In the genomic region with DNA sequence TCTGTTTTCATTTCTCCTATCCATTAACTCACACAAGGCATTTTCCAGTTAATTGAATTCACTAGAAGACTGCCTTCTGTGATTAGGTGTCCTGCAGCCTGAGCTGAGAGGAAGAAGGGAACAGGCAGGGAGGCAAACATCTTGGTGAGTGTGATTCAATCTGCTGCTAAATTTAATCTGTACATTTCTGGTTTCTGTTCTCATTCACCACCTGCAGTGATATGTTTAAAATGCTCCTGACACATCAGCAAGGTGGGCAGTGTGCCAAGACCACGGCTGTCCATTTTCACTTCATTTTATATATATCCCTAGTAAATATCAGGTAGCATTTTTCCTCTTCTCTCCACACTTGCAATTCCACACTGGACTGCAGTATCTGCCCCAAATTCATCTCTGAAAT, we compare ENCODE assay signal across 11 cellular contexts.
DNase-seq lines count a peak whose midpoint lies in the region; ATAC-seq and TF ChIP-seq lines count a peak whose summit lies in the region.
"Had no signal": no experiment of that assay in that cellular context is flagged by ENCODE, and none has a peak within 500 bp of the region (broad histone marks: within the 10 kb centered on the region; RNA-seq: fewer than 3 reads in every experiment).

No MANE protein-coding gene starts in this region.

- no peaks in the 10 kb centered on the region for H3K36me3 Mint-ChIP-seq in naive thymus-derived CD4-positive, alpha-beta T cell
- H3K36me3 Mint-ChIP-seq: stimulated activated effector memory CD8-positive, alpha-beta T cell treated with anti-CD3 and anti-CD28 coated beads, Interleukin-12 subunit alpha, Interleukin-12 subunit beta, amount 100 ng/mL, for 72 hours had no signal

- H3K36me3 ChIP-seq in cardiac muscle cell: no peaks in the 10 kb centered on the region
- no peaks in the 10 kb centered on the region for H3K36me3 ChIP-seq in transverse colon
- H3K36me3 ChIP-seq in naive thymus-derived CD4-positive, alpha-beta T cell (ENCODE audit: control insufficient read depth in 2 of 3, insufficient read depth in 3 of 3, low read length in 3 of 3): no peaks in the 10 kb centered on the region
- no peaks in the 10 kb centered on the region for H3K36me3 ChIP-seq in WERI-Rb-1
- H3K36me3 ChIP-seq: sigmoid colon had no signal

- no peaks in the 10 kb centered on the region for H3K4me1 Mint-ChIP-seq in naive thymus-derived CD4-positive, alpha-beta T cell
- H3K4me1 Mint-ChIP-seq: stimulated activated effector memory CD8-positive, alpha-beta T cell treated with anti-CD3 and anti-CD28 coated beads, Interleukin-12 subunit alpha, Interleukin-12 subunit beta, amount 100 ng/mL, for 72 hours had no signal

- peak overlapping the region; percentile 68 for H3K27ac ChIP-seq in cardiac muscle cell
- no peak overlapping the region for H3K27ac ChIP-seq in transverse colon
- no peak overlapping the region for H3K27ac ChIP-seq in naive thymus-derived CD4-positive, alpha-beta T cell (ENCODE audit: low read depth, low read length)
- H3K27ac ChIP-seq in WERI-Rb-1: no peak overlapping the region
- H3K27ac ChIP-seq: sigmoid colon, VCaP had no signal

- intact Hi-C loops in Right ventricle myocardium superior (cut with DNase I): no loop called here
- intact Hi-C loops in transverse colon (cut with DNase I; ENCODE audit: low total_unique reads): no loop called here
- intact Hi-C loops in naive thymus-derived CD4-positive, alpha-beta T cell (cut with micrococcal nuclease): no loop called here

- no peak overlapping the region for H3K27ac Mint-ChIP-seq in naive thymus-derived CD4-positive, alpha-beta T cell
- H3K27ac Mint-ChIP-seq: stimulated activated effector memory CD8-positive, alpha-beta T cell treated with anti-CD3 and anti-CD28 coated beads, Interleukin-12 subunit alpha, Interleukin-12 subunit beta, amount 100 ng/mL, for 72 hours had no signal

- H3K27me3 Mint-ChIP-seq in naive thymus-derived CD4-positive, alpha-beta T cell: peaks cover 0 to 7% (median 0%) of the 10 kb centered on the region in 5 donors

- DNase-seq in cardiac muscle cell (ENCODE audit: low read depth in 1 of 2, low spot score in 1 of 2) (no peak), Right ventricle myocardium superior (no peak), OCI-M1 (lab: John Stamatoyannopoulos, UW) (peak; percentile 47), transverse colon (peak; percentile 59), middle frontal gyrus (ENCODE audit: extremely low spot score, low spot score) (no peak), WERI-Rb-1 (no peak)
- no peak for DNase-seq in naive thymus-derived CD4-positive, alpha-beta T cell
- DNase-seq: sigmoid colon had no signal

- in situ Hi-C loops in transverse colon (cut with MboI; ENCODE audit: low pct_ligation_motif_present in 1 of 4, low pct_unique_long_range_greater_than_20kb in 1 of 4, low sequenced_read_pairs in 3 of 4): no loop called here

- CTCF ChIA-PET in naive thymus-derived CD4-positive, alpha-beta T cell (lab: Charles Lee): no interaction called here

- TF ChIP-seq EP300 in transverse colon (IDR thresholded peaks at IDR 0.05; ENCODE audit: low read depth): no peak

- H3K27me3 ChIP-seq in cardiac muscle cell (no peaks in the 10 kb centered on the region), transverse colon (no peaks in the 10 kb centered on the region), WERI-Rb-1 (ENCODE audit: insufficient read depth, low read depth, severe bottlenecking) (no peaks in the 10 kb centered on the region)
- H3K27me3 ChIP-seq in naive thymus-derived CD4-positive, alpha-beta T cell (ENCODE audit: control insufficient read depth in 2 of 2, insufficient read depth in 2 of 2, low read length in 2 of 2): no peaks in the 10 kb centered on the region
- H3K27me3 ChIP-seq: sigmoid colon had no signal

- TF ChIP-seq POLR2A in transverse colon (IDR thresholded peaks at IDR 0.05): no peak

- POLR2A ChIA-PET in naive thymus-derived CD4-positive, alpha-beta T cell (lab: Charles Lee): no interaction called here

- TF ChIP-seq CTCF in cardiac muscle cell (IDR thresholded peaks at IDR 0.05; ENCODE audit: low read depth, low read length) (no peak), transverse colon (IDR thresholded peaks at IDR 0.05) (no peak), WERI-Rb-1 (IDR thresholded peaks at IDR 0.05; ENCODE audit: low read depth, low read length) (no peak)

- no peak overlapping the region for H3K4me3 ChIP-seq in cardiac muscle cell
- H3K4me3 ChIP-seq in transverse colon: no peak overlapping the region
- no peak overlapping the region for H3K4me3 ChIP-seq in naive thymus-derived CD4-positive, alpha-beta T cell (ENCODE audit: low read length)
- H3K4me3 ChIP-seq in WERI-Rb-1 (ENCODE audit: low read depth, low read length): no peak overlapping the region
- H3K4me3 ChIP-seq: sigmoid colon had no signal

- no peak overlapping the region for H3K4me3 Mint-ChIP-seq in naive thymus-derived CD4-positive, alpha-beta T cell
- H3K4me3 Mint-ChIP-seq: stimulated activated effector memory CD8-positive, alpha-beta T cell treated with anti-CD3 and anti-CD28 coated beads, Interleukin-12 subunit alpha, Interleukin-12 subunit beta, amount 100 ng/mL, for 72 hours had no signal

- peaks cover 0 to 4% (median 0%) of the 10 kb centered on the region in 11 donors for H3K9me3 Mint-ChIP-seq in naive thymus-derived CD4-positive, alpha-beta T cell
- H3K9me3 Mint-ChIP-seq: stimulated activated effector memory CD8-positive, alpha-beta T cell treated with anti-CD3 and anti-CD28 coated beads, Interleukin-12 subunit alpha, Interleukin-12 subunit beta, amount 100 ng/mL, for 72 hours had no signal

- ATAC-seq in Right ventricle myocardium superior (ENCODE audit: poor library complexity) (no peak), HG03060 (IDR thresholded peaks at IDR 0.05; ENCODE audit: low read depth, unreplicated experiment) (peak; percentile 87)
- no peak for ATAC-seq in naive thymus-derived CD4-positive, alpha-beta T cell
- ATAC-seq: stimulated activated effector memory CD8-positive, alpha-beta T cell treated with anti-CD3 and anti-CD28 coated beads, Interleukin-12 subunit alpha, Interleukin-12 subunit beta, amount 100 ng/mL, for 72 hours had no signal

- H3K9me3 ChIP-seq in cardiac muscle cell (ENCODE audit: low read depth) (no peaks in the 10 kb centered on the region), transverse colon (no peaks in the 10 kb centered on the region), WERI-Rb-1 (ENCODE audit: severe bottlenecking) (no peaks in the 10 kb centered on the region)
- H3K9me3 ChIP-seq in naive thymus-derived CD4-positive, alpha-beta T cell (ENCODE audit: control insufficient read depth in 2 of 3, low read length in 3 of 3): no peaks in the 10 kb centered on the region
- H3K9me3 ChIP-seq: sigmoid colon had no signal

- H3K4me1 ChIP-seq in cardiac muscle cell (ENCODE audit: low read depth) (peaks cover 31% of the 10 kb centered on the region), transverse colon (no peaks in the 10 kb centered on the region)
- no peaks in the 10 kb centered on the region for H3K4me1 ChIP-seq in naive thymus-derived CD4-positive, alpha-beta T cell (ENCODE audit: control insufficient read depth in 2 of 2, insufficient read depth in 2 of 2, low read length in 2 of 2)

- 0 to 11% methylated on average over 1 of the region's 1 CpG for WGBS in transverse colon (ENCODE audit: low coverage in 1 of 2), 2 donors

Comparison
In these comparisons a context has a peak if more than half of its experiments do, and no peak if none do; other contexts are left out.
1. DNase-seq: peak in OCI-M1 (single experiment) and transverse colon (single experiment); none in cardiac muscle cell (0 of 2), Right ventricle myocardium superior (single experiment), naive thymus-derived CD4-positive, alpha-beta T cell (0 of 9), middle frontal gyrus (single experiment) and WERI-Rb-1 (single experiment).